Comparison of ENCODE assay signal across 8 cellular contexts in genomic region chr12:66169221-66170170, GRCh38. TPM values are rescaled to one million over a fixed set of nuclear protein-coding genes. Genes with fewer than 3 reads are reported as not detected.
DNase-seq lines count a peak whose midpoint lies in the region; ATAC-seq and TF ChIP-seq lines count a peak whose summit lies in the region.

Gene TMBIM4 (minus strand): TSS chr12:66169996. CDS start chr12:66169951, 45 bp downstream.

- peaks cover 26% of the 10 kb centered on the region for H3K36me3 ChIP-seq in OCI-LY3 (replicated peaks; ENCODE audit: low read depth, low read length)

- H3K4me1 ChIP-seq in OCI-LY3 (ENCODE audit: low read length) (peaks cover 12% of the 10 kb centered on the region), mononuclear cell (ENCODE audit: insufficient read depth, low read length) (peaks cover 43% of the 10 kb centered on the region)

- peak; percentile 30 for TF ChIP-seq CTCF in OCI-LY3 (IDR thresholded peaks at IDR 0.05; ENCODE audit: low read depth, low read length)

- peak; percentile 82 for ATAC-seq in GM21526 (IDR thresholded peaks at IDR 0.05; ENCODE audit: low FRiP score, unreplicated experiment)

- H3K4me2 ChIP-seq in OCI-LY3 (ENCODE audit: low read length), result peak within 1 kb of the TSS; percentile 83

- peak within 1 kb of the TSS; percentile 89 for H3K9ac ChIP-seq in OCI-LY3 (ENCODE audit: low read length)

- H3K27ac ChIP-seq in OCI-LY3 (ENCODE audit: low read length), result peak within 1 kb of the TSS; percentile 91

- H3K27me3 ChIP-seq in OCI-LY3 (ENCODE audit: low read depth, low read length) (no peaks in the 10 kb centered on the region), mononuclear cell (ENCODE audit: insufficient read depth, low read length) (no peaks in the 10 kb centered on the region)

- DNase-seq in DMS114 treated with DMSO at 0.1 percent for 48 hours (lab: John Stamatoyannopoulos, UW; ENCODE audit: unreplicated experiment) (peak; percentile 90), HuH-7.5 (ENCODE audit: low spot score) (peak; percentile 86), epidermal melanocyte (ENCODE audit: insufficient read length, low spot score) (peak; percentile 88)
- DNase-seq in activated CD8-positive, alpha-beta memory T cell treated with anti-CD3 and anti-CD28 coated beads, Interleukin-2, amount 50 U/mL, for 48 hours, result peak; percentile 91
- DNase-seq in stimulated activated CD8-positive, alpha-beta memory T cell treated with anti-CD3 and anti-CD28 coated beads, Interleukin-4, amount 100 ng/mL, for 1 hour (ENCODE audit: low read depth in 2 of 2, low spot score in 1 of 2), result peak; percentile 65 to 71

- H3K4me3 ChIP-seq in OCI-LY3 (ENCODE audit: low read length) (peak within 1 kb of the TSS; percentile 85), mononuclear cell (ENCODE audit: low read length) (peak within 1 kb of the TSS; percentile 95)

- peak within 1 kb of the TSS; percentile 67 for H2AFZ ChIP-seq in OCI-LY3 (ENCODE audit: low read depth, low read length)

- no peaks in the 10 kb centered on the region for H4K20me1 ChIP-seq in OCI-LY3 (ENCODE audit: insufficient read depth, low read length)

- H3K79me2 ChIP-seq in OCI-LY3 (ENCODE audit: low read length), result peaks cover 50% of the 10 kb centered on the region

- H3K9me3 ChIP-seq in OCI-LY3 (ENCODE audit: insufficient read depth, low read length) (no peaks in the 10 kb centered on the region), mononuclear cell (ENCODE audit: low read depth, low read length) (peaks cover 6% of the 10 kb centered on the region)

RNA-seq across cellular contexts. Expression of gene TMBIM4, which starts in this region (rescaled TPM):
- 69.9 TPM for total RNA-seq in mononuclear cell

Comparison
In these comparisons a context has a peak if more than half of its experiments do, and no peak if none do; other contexts are left out.
1. Peak in every context shown above with its lines: DNase-seq, ATAC-seq, H3K4me3 ChIP-seq and H3K27ac ChIP-seq.